ENCODE assay signal across 20 cellular contexts in genomic region chr22:18101536-18101935, GRCh38.
"Had no signal": no experiment of that assay in that cellular context is flagged by ENCODE, and none has a peak within 500 bp of the region (broad histone marks: within the 10 kb centered on the region; RNA-seq: fewer than 3 reads in every experiment).

No MANE protein-coding gene starts in this region.

- H3K27me3 ChIP-seq: heart right ventricle, neural progenitor cell, pancreas, right atrium auricular region had no signal

- ATAC-seq: left ventricle myocardium superior; pancreas; stimulated activated effector memory CD8-positive, alpha-beta T cell treated with anti-CD3 and anti-CD28 coated beads, Interleukin-12 subunit alpha, Interleukin-12 subunit beta, amount 100 ng/mL, for 72 hours; WTC11 had no signal

- H3K4me3 Mint-ChIP-seq: activated naive CD8-positive, alpha-beta T cell; neural progenitor cell; stimulated activated effector memory CD8-positive, alpha-beta T cell treated with anti-CD3 and anti-CD28 coated beads, Interleukin-12 subunit alpha, Interleukin-12 subunit beta, amount 100 ng/mL, for 72 hours; T-helper 1 cell treated with Interleukin-12 subunit alpha and Interleukin-12 subunit beta and Interleukin-4 antibody, amounts not matched to agents 30 μg/mL and 1 μg/mL, for 36 hours; WTC11 had no signal

- H3K27me3 Mint-ChIP-seq: activated naive CD8-positive, alpha-beta T cell had no signal

- H3K4me1 Mint-ChIP-seq: neural progenitor cell, WTC11 had no signal

- H3K27ac Mint-ChIP-seq: activated naive CD8-positive, alpha-beta T cell; neural progenitor cell; stimulated activated effector memory CD8-positive, alpha-beta T cell treated with anti-CD3 and anti-CD28 coated beads, Interleukin-12 subunit alpha, Interleukin-12 subunit beta, amount 100 ng/mL, for 72 hours; T-helper 1 cell treated with Interleukin-12 subunit alpha and Interleukin-12 subunit beta and Interleukin-4 antibody, amounts not matched to agents 30 μg/mL and 1 μg/mL, for 36 hours; WTC11 had no signal

- H3K4me3 ChIP-seq: heart right ventricle, neural progenitor cell, pancreas, right atrium auricular region had no signal

- DNase-seq: activated CD4-positive, alpha-beta T cell treated with anti-CD3 and anti-CD28 coated beads for 48 hours; activated gamma-delta T cell; activated T-cell treated with anti-CD3 and anti-CD28 coated beads, Interleukin-2, amount 50 U/mL, for 1 hour; anterior cingulate cortex; foreskin melanocyte; heart right ventricle; islet precursor cell; left ventricle myocardium superior; mesendoderm; pancreas; SK-N-SH; small intestine; substantia nigra; trophoblast cell had no signal

- H3K4me1 ChIP-seq: neural progenitor cell, pancreas, right atrium auricular region had no signal

- H3K27ac ChIP-seq: heart right ventricle, neural progenitor cell, pancreas, right atrium auricular region had no signal

- H3K36me3 ChIP-seq: neural progenitor cell, pancreas, right atrium auricular region had no signal

- H3K9me3 ChIP-seq: heart right ventricle, pancreas, right atrium auricular region, SK-N-SH had no signal
